1 cellular context compared by ENCODE assay signal in the genomic region with DNA sequence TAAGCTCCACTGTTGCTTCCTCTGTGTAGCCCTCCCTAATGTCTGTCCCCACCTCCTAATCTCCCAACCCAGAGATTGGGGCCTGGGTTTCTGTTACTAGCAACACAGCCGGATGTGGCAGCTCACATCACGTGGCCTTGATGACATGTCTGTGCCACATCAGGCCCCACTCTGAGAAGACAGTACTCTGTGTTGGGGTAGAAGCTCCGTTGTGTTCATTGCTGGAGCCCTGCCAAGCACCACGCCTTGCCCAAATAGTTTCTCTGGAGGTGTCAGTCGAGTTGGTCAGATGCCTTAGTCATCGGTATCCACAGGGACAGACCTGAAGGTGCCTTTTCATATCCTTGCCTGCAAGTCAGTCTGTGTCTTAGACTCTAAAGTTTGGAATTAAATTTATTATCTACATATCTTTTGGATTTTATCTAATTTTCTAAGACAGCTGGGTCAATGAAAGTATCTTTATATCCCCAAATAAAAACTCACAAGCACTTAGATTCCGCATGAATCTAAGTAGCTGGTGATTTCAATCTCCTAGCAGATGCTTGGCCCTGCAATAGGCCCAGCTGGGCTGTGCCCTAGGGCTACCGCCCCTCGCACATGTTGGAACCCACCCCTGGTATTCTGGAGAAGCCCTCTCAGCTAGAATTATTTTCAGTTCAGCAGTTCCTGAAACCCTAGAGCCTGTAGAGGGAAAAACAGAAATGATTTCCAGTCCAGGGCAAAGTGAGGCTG.
TF ChIP-seq lines count a peak whose summit lies in the region.

No MANE protein-coding gene starts in this region.

TF ChIP-seq in H1, 55 proteins besides CTCF, POLR2A, EP300 and RAD21:
- TF ChIP-seq SRF (IDR thresholded peaks at IDR 0.05; ENCODE audit: low read depth, low read length): no peak
- TF ChIP-seq POU5F1 (IDR thresholded peaks at IDR 0.05; ENCODE audit: low read depth, low read length): no peak
- no peak for TF ChIP-seq USF2 (IDR thresholded peaks at IDR 0.05; ENCODE audit: low read length)
- TF ChIP-seq TAF7 (optimal IDR thresholded peaks at IDR 0.05; ENCODE audit: borderline replicate concordance, low read depth, low read length): no peak
- TF ChIP-seq CBX8 (IDR thresholded peaks at IDR 0.05; ENCODE audit: borderline replicate concordance, low read depth, low read length): no peak
- TF ChIP-seq E2F6 (IDR thresholded peaks at IDR 0.05): no peak
